Comparison of ENCODE assay signal across 28 cellular contexts in the genomic region with DNA sequence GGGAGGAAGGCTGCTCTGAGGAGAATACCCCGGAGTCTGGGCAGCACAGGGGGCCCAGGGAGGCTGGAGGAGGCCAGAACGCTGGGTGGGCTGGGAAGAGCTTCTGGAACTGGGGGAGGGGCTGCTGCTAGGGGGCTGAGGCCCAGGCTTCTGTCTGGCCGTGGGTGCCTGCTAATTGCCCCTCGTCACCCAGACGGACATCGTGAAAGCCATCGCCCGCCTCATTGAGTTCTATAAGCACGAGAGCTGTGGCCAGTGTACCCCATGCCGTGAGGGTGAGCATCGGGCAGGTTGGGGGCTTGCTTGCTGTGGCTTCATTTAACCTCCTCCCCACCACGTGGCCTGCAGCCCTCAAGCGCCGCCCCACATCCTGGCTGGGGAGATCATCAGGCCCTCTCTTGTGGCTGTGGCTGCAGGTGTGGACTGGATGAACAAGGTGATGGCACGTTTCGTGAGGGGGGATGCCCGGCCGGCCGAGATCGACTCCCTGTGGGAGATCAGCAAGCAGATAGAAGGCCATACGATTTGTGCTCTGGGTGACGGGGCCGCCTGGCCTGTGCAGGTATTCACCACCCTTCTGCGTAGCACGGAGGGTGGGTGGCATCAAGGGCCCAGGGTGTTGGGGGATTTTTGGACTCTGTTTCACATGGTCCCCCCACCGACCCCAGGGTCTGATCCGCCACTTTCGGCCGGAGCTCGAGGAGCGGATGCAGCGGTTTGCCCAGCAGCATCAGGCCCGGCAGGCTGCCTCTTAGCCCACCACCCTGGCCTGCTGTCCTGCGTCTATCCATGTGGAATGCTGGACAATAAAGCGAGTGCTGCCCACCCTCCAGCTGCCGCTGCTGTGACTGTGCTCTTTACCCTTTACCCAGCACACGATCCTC. TPM values are rescaled to one million over a fixed set of nuclear protein-coding genes. Genes with fewer than 3 reads are reported as not detected.
DNase-seq lines count a peak whose midpoint lies in the region; ATAC-seq lines count a peak whose summit lies in the region.
"Had no signal": no experiment of that assay in that cellular context is flagged by ENCODE, and none has a peak within 500 bp of the region (broad histone marks: within the 10 kb centered on the region; RNA-seq: fewer than 3 reads in every experiment).

No MANE protein-coding gene starts in this region.

- no peak overlapping the region for H2BK120ac ChIP-seq in mesenchymal stem cell (ENCODE audit: low read depth, low read length)

- peak overlapping the region; percentile 94 for H3K27ac Mint-ChIP-seq in activated T-helper 17 cell treated with anti-CD3 and anti-CD28 coated beads, Interleukin-2, amount 50 U/mL, for 72 hours
- H3K27ac Mint-ChIP-seq: type B pancreatic cell had no signal

- no peak overlapping the region for H2AFZ ChIP-seq in mesenchymal stem cell (ENCODE audit: low read depth, low read length)

- H3K9me3 ChIP-seq in right cardiac atrium (ENCODE audit: control insufficient read depth, low read length): no peaks in the 10 kb centered on the region
- H3K9me3 ChIP-seq in mesenchymal stem cell (ENCODE audit: control insufficient read depth, low read length): no peaks in the 10 kb centered on the region
- no peaks in the 10 kb centered on the region for H3K9me3 ChIP-seq in aorta (ENCODE audit: control insufficient read depth, low read length)
- H3K9me3 ChIP-seq: mucosa of descending colon, psoas muscle had no signal

- DNase-seq in right cardiac atrium (peak in 2 of 3 donors; percentile 50 to 59), Right ventricle myocardium superior (no peak), mesenchymal stem cell (no peak), aorta (peak; percentile 50 to 76), EL (no peak), iPS-NIHi11 (ENCODE audit: low spot score) (no peak), DMS114 treated with DMSO at 0.1 percent for 48 hours (lab: John Stamatoyannopoulos, UW; ENCODE audit: unreplicated experiment) (no peak)
- DNase-seq: activated CD4-positive, CD25-positive, alpha-beta regulatory T cell treated with anti-CD3 and anti-CD28 coated beads, Interleukin-2, amount 50 U/mL, for 72 hours; activated CD8-positive, alpha-beta memory T cell treated with anti-CD3 and anti-CD28 coated beads, Interleukin-2, amount 50 U/mL, for 4 hours; activated naive CD4-positive, alpha-beta T cell; central memory CD4-positive, alpha-beta T cell; GDM1; GOT3; kidney; NCI-H1105 treated with DMSO at 0.1 percent for 48 hours; NCI-H2029; NCI-H345; NCI-H774; stimulated activated CD8-positive, alpha-beta memory T cell treated with anti-CD3 and anti-CD28 coated beads, Interleukin-4, amount 100 ng/mL, for 48 hours had no signal

- H2AK5ac ChIP-seq in mesenchymal stem cell (ENCODE audit: low read length, severe bottlenecking): no peak overlapping the region

- no peak overlapping the region for H2BK5ac ChIP-seq in mesenchymal stem cell (ENCODE audit: low read depth, low read length, poor library complexity, severe bottlenecking)

- no peak overlapping the region for H2BK15ac ChIP-seq in mesenchymal stem cell (ENCODE audit: low read depth, poor library complexity, severe bottlenecking)

- peaks cover 33% of the 10 kb centered on the region for H3K79me1 ChIP-seq in mesenchymal stem cell (replicated peaks; ENCODE audit: low read length, poor library complexity, severe bottlenecking)

- peaks cover 48 to 49% of the 10 kb centered on the region in 2 experiments for H3K36me3 ChIP-seq in mesenchymal stem cell (ENCODE audit: control insufficient read depth in 1 of 2, insufficient read depth in 2 of 2, low read depth in 1 of 2, low read length in 2 of 2)
- no peaks in the 10 kb centered on the region for H3K36me3 ChIP-seq in aorta (ENCODE audit: control insufficient read depth in 1 of 2, insufficient read depth in 2 of 2, low read length in 1 of 2)

- H3K4me3 ChIP-seq in right cardiac atrium (ENCODE audit: low read length) (no peak overlapping the region), mesenchymal stem cell (ENCODE audit: insufficient read depth in 1 of 2, low read depth in 1 of 2, low read length in 2 of 2) (no peak overlapping the region), aorta (ENCODE audit: low read length in 2 of 2) (no peak overlapping the region)
- H3K4me3 ChIP-seq: mucosa of descending colon, psoas muscle had no signal

- no peak overlapping the region for H3K4me3 Mint-ChIP-seq in activated T-helper 17 cell treated with anti-CD3 and anti-CD28 coated beads, Interleukin-2, amount 50 U/mL, for 72 hours
- H3K4me3 Mint-ChIP-seq: type B pancreatic cell had no signal

- no peaks in the 10 kb centered on the region for H3K27me3 ChIP-seq in right cardiac atrium (ENCODE audit: control insufficient read depth, insufficient read depth)
- peaks cover 8 to 23% of the 10 kb centered on the region in 2 experiments for H3K27me3 ChIP-seq in mesenchymal stem cell (ENCODE audit: control insufficient read depth in 1 of 2, insufficient read depth in 1 of 2, low read length in 2 of 2)
- H3K27me3 ChIP-seq in aorta (ENCODE audit: control insufficient read depth in 1 of 2, insufficient read depth in 2 of 2, low read length in 1 of 2): no peaks in the 10 kb centered on the region

- ATAC-seq in right cardiac atrium (no peak), Right ventricle myocardium superior (ENCODE audit: poor library complexity) (no peak), aorta (ENCODE audit: low FRiP score) (no peak)
- no peak for ATAC-seq in activated T-helper 17 cell treated with anti-CD3 and anti-CD28 coated beads, Interleukin-2, amount 50 U/mL, for 72 hours (replicated peaks)
- ATAC-seq: mucosa of descending colon, psoas muscle, Right ventricle myocardium inferior had no signal

- H3K4me1 ChIP-seq in right cardiac atrium (ENCODE audit: control insufficient read depth, insufficient read depth, low read length) (no peaks in the 10 kb centered on the region), mesenchymal stem cell (ENCODE audit: control insufficient read depth, insufficient read depth, low read depth, low read length) (peaks cover 8% of the 10 kb centered on the region), aorta (ENCODE audit: control insufficient read depth in 1 of 2, insufficient read depth in 2 of 2, low read length in 2 of 2) (no peaks in the 10 kb centered on the region)

- H3K18ac ChIP-seq in mesenchymal stem cell (ENCODE audit: low read depth in 1 of 2, low read length in 2 of 2): no peak overlapping the region

- no peak overlapping the region for H3K9ac ChIP-seq in mesenchymal stem cell (ENCODE audit: low read length)

- no peak overlapping the region for H3K14ac ChIP-seq in mesenchymal stem cell (ENCODE audit: low read length in 2 of 2)

- no peak overlapping the region for H3K23ac ChIP-seq in mesenchymal stem cell (ENCODE audit: low read length in 2 of 2)

- no peaks in the 10 kb centered on the region for H3K4me1 Mint-ChIP-seq in activated T-helper 17 cell treated with anti-CD3 and anti-CD28 coated beads, Interleukin-2, amount 50 U/mL, for 72 hours

- peak overlapping the region; percentile 14 for H4K91ac ChIP-seq in mesenchymal stem cell (ENCODE audit: low read length)

- no peak overlapping the region for H2BK12ac ChIP-seq in mesenchymal stem cell (ENCODE audit: low read length in 2 of 2)

- no peak overlapping the region for H3K4ac ChIP-seq in mesenchymal stem cell (ENCODE audit: low read depth in 1 of 2, low read length in 2 of 2)

- H3K27ac ChIP-seq in right cardiac atrium (ENCODE audit: low read length): no peak overlapping the region
- H3K27ac ChIP-seq in mesenchymal stem cell (ENCODE audit: low read length, poor library complexity, severe bottlenecking): no peak overlapping the region
- H3K27ac ChIP-seq in aorta (ENCODE audit: low read depth in 1 of 2, low read length in 2 of 2): no peak overlapping the region
- H3K27ac ChIP-seq: psoas muscle had no signal

- peaks cover 32% of the 10 kb centered on the region for H3K36me3 Mint-ChIP-seq in activated T-helper 17 cell treated with anti-CD3 and anti-CD28 coated beads, Interleukin-2, amount 50 U/mL, for 72 hours (ENCODE audit: low read depth)
- H3K36me3 Mint-ChIP-seq: type B pancreatic cell had no signal

- no peak overlapping the region for H4K8ac ChIP-seq in mesenchymal stem cell (ENCODE audit: low read length)

- intact Hi-C loops in right cardiac atrium (cut with DNase I) (no loop called here), Right ventricle myocardium superior (cut with DNase I) (no loop called here), aorta (cut with DNase I) (no loop called here)

- no peaks in the 10 kb centered on the region for H3K27me3 Mint-ChIP-seq in activated T-helper 17 cell treated with anti-CD3 and anti-CD28 coated beads, Interleukin-2, amount 50 U/mL, for 72 hours

- WGBS in right cardiac atrium: 89% methylated on average over 37 of the region's 37 CpGs
- WGBS in mesenchymal stem cell: 97% methylated on average over 37 of the region's 37 CpGs
- WGBS in aorta, 2 donors: 87 to 88% methylated on average over 37 of the region's 37 CpGs

- no peaks in the 10 kb centered on the region for H3K9me3 Mint-ChIP-seq in activated T-helper 17 cell treated with anti-CD3 and anti-CD28 coated beads, Interleukin-2, amount 50 U/mL, for 72 hours
- H3K9me3 Mint-ChIP-seq: type B pancreatic cell had no signal

- H3K4me2 ChIP-seq in mesenchymal stem cell (ENCODE audit: low read length, poor library complexity, severe bottlenecking): no peak overlapping the region

RNA-seq across cellular contexts. Expression of gene NDUFV1, which starts 5.2 kb away (rescaled TPM):
- total RNA-seq in right cardiac atrium: 100 to 1,000 TPM; 375 to 462 (median 435) TPM
- polyA plus RNA-seq in right cardiac atrium: 380 TPM
- total RNA-seq in Right ventricle myocardium superior: 754 TPM
- 100 to 1,000 TPM; 160 to 238 TPM for total RNA-seq in activated T-helper 17 cell treated with anti-CD3 and anti-CD28 coated beads, Interleukin-2, amount 50 U/mL, for 72 hours
- polyA plus RNA-seq in mesenchymal stem cell (2013, experiment 1 of 2): 65.0 TPM
- 60.8 TPM for polyA plus RNA-seq in mesenchymal stem cell (2013, experiment 2 of 2)
- 100 to 1,000 TPM; 113 to 123 TPM for total RNA-seq in aorta
- polyA plus RNA-seq in aorta: 100 to 1,000 TPM; 104 to 295 TPM

RNA-seq across cellular contexts. Expression of gene NUDT8, which starts 17.8 kb away (rescaled TPM):
- total RNA-seq in right cardiac atrium (100 to 1,000 TPM in 1 of 4 donors, 10 to 100 TPM in 3; 45.6 to 105 (median 79.6) TPM), Right ventricle myocardium superior (110 TPM), aorta (1 to 10 TPM; 4.6 to 6.8 TPM)
- polyA plus RNA-seq in right cardiac atrium (121 TPM), aorta (1 to 10 TPM; 4.1 to 9.5 TPM)
- 10 to 100 TPM; 12.0 to 23.1 TPM for total RNA-seq in activated T-helper 17 cell treated with anti-CD3 and anti-CD28 coated beads, Interleukin-2, amount 50 U/mL, for 72 hours
- 6.9 TPM for polyA plus RNA-seq in mesenchymal stem cell (2013, experiment 1 of 2)
- 6.6 TPM for polyA plus RNA-seq in mesenchymal stem cell (2013, experiment 2 of 2)

RNA-seq across cellular contexts. Expression of gene TBX10, which starts 27.6 kb away (rescaled TPM):
- total RNA-seq in right cardiac atrium (not detected), Right ventricle myocardium superior (0.51 TPM), aorta (not detected)
- polyA plus RNA-seq in right cardiac atrium (not detected), aorta (1 to 10 TPM in 1 of 2 donors, under 1 TPM in 1; 0.23 to 5.4 TPM)
- not detected for total RNA-seq in activated T-helper 17 cell treated with anti-CD3 and anti-CD28 coated beads, Interleukin-2, amount 50 U/mL, for 72 hours
- polyA plus RNA-seq in mesenchymal stem cell (2013, experiment 1 of 2): not detected
- polyA plus RNA-seq in mesenchymal stem cell (2013, experiment 2 of 2): not detected
- total RNA-seq: astrocyte, kidney, lower leg skin, M059J, psoas muscle, subcutaneous adipose tissue had no signal

RNA-seq across cellular contexts. Expression of gene GSTP1, which starts 28.3 kb away (rescaled TPM):
- total RNA-seq in right cardiac atrium (100 to 1,000 TPM; 323 to 411 (median 377) TPM), Right ventricle myocardium superior (361 TPM), aorta (100 to 1,000 TPM; 371 to 432 TPM)
- polyA plus RNA-seq in right cardiac atrium (501 TPM), aorta (100 to 1,000 TPM; 559 to 782 TPM)
- 100 to 1,000 TPM; 187 to 394 TPM for total RNA-seq in activated T-helper 17 cell treated with anti-CD3 and anti-CD28 coated beads, Interleukin-2, amount 50 U/mL, for 72 hours
- 535 TPM for polyA plus RNA-seq in mesenchymal stem cell (2013, experiment 1 of 2)
- 543 TPM for polyA plus RNA-seq in mesenchymal stem cell (2013, experiment 2 of 2)

RNA-seq across cellular contexts. Expression of gene ACY3, which starts 38.6 kb away (rescaled TPM):
- total RNA-seq in right cardiac atrium: not detected
- not detected for polyA plus RNA-seq in right cardiac atrium
- not detected for total RNA-seq in Right ventricle myocardium superior
- total RNA-seq in activated T-helper 17 cell treated with anti-CD3 and anti-CD28 coated beads, Interleukin-2, amount 50 U/mL, for 72 hours: under 1 TPM in 1 of 2 donors, not detected in 1; 0.80 TPM
- not detected for polyA plus RNA-seq in mesenchymal stem cell (2013, experiment 1 of 2)
- polyA plus RNA-seq in mesenchymal stem cell (2013, experiment 2 of 2): not detected
- not detected for total RNA-seq in aorta
- 1 to 10 TPM in 1 of 2 donors, not detected in 1; 8.3 TPM for polyA plus RNA-seq in aorta
- total RNA-seq: astrocyte, psoas muscle, Right ventricle myocardium inferior, subcutaneous adipose tissue had no signal

Comparison
In these comparisons a context has a peak if more than half of its experiments do, and no peak if none do; other contexts are left out.
1. DNase-seq: peak in right cardiac atrium (2 of 3) and aorta (2 of 2); none in Right ventricle myocardium superior (single experiment), mesenchymal stem cell (single experiment), EL (single experiment), iPS-NIHi11 (single experiment) and DMS114 treated with DMSO at 0.1 percent for 48 hours (single experiment).